ENCODE assay signal across 9 cellular contexts in the genomic region with DNA sequence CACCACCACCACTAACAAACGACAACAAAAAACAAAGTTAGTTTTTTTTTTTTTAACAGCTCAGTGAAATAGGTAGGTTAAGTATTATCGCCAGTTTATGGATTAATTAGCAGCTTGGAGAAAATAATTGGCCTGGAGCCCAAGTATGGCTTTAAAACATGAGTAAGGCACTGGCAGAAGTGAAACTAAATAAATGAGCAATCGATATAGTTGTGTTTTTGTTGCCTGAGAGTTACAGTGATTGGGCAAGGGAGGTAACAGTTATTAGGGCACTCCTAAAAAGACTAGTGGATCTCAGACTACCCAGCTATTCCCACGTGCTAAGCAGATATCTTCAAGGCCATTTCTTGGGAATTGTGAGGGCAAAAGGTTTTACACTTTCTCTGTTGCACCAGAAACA. TPM values are rescaled to one million over a fixed set of nuclear protein-coding genes. Genes with fewer than 3 reads are reported as not detected.
DNase-seq lines count a peak whose midpoint lies in the region; ATAC-seq, FAIRE-seq and TF ChIP-seq lines count a peak whose summit lies in the region.
"Had no signal": no experiment of that assay in that cellular context is flagged by ENCODE, and none has a peak within 500 bp of the region (broad histone marks: within the 10 kb centered on the region; RNA-seq: fewer than 3 reads in every experiment).

No MANE protein-coding gene starts in this region.

- H3K36me3 ChIP-seq in MM.1S (replicated peaks; ENCODE audit: insufficient read depth, low read length) (no peaks in the 10 kb centered on the region), body of pancreas (replicated peaks in 1 of 2; ENCODE audit: insufficient read depth in 1 of 2, low read depth in 2 of 2) (peaks cover 0 to 4% of the 10 kb centered on the region in 2 donors)

- ATAC-seq in body of pancreas (no peak), HG03521 (IDR thresholded peaks at IDR 0.05; ENCODE audit: unreplicated experiment) (no peak)
- no peak for ATAC-seq in stimulated activated naive B cell treated with anti-CD40 and anti-IgM and Interleukin-4, amounts not matched to agents 10 μg/mL and 1 μg/mL and 100 μg/mL, for 72 hours (replicated peaks)

- no peak overlapping the region for H3K9ac ChIP-seq in MM.1S (ENCODE audit: low read length)

- 17 to 27% methylated on average over 4 of the region's 4 CpGs for WGBS in body of pancreas, 2 donors

- no peaks in the 10 kb centered on the region for H3K79me2 ChIP-seq in MM.1S (ENCODE audit: low read length)

- H3K27me3 Mint-ChIP-seq in stimulated activated naive B cell treated with anti-CD40 and anti-IgM and Interleukin-4, amounts not matched to agents 10 μg/mL and 1 μg/mL and 100 μg/mL, for 72 hours, result no peaks in the 10 kb centered on the region

- no peak for TF ChIP-seq CTCF in MM.1S (IDR thresholded peaks at IDR 0.05; ENCODE audit: low read length)
- TF ChIP-seq CTCF in body of pancreas (IDR thresholded peaks at IDR 0.05), result no peak

- H3K27me3 ChIP-seq in MM.1S (replicated peaks; ENCODE audit: insufficient read depth, low read length) (no peaks in the 10 kb centered on the region), body of pancreas (no peaks in the 10 kb centered on the region)

- H4K20me1 ChIP-seq in MM.1S (ENCODE audit: insufficient read depth, low read length), result no peaks in the 10 kb centered on the region

- H3K4me1 ChIP-seq in MM.1S (ENCODE audit: low read length), result no peaks in the 10 kb centered on the region
- peaks cover 31% of the 10 kb centered on the region for H3K4me1 ChIP-seq in body of pancreas

- H3K36me3 Mint-ChIP-seq in stimulated activated naive B cell treated with anti-CD40 and anti-IgM and Interleukin-4, amounts not matched to agents 10 μg/mL and 1 μg/mL and 100 μg/mL, for 72 hours, result peaks cover 3 to 4% of the 10 kb centered on the region in 2 donors

- H3K9me3 ChIP-seq in MM.1S (replicated peaks; ENCODE audit: insufficient read depth, low read length), result no peaks in the 10 kb centered on the region
- H3K9me3 ChIP-seq in body of pancreas, result no peaks in the 10 kb centered on the region

- no peak overlapping the region for H2AFZ ChIP-seq in MM.1S (ENCODE audit: low read length)

- intact Hi-C loops in body of pancreas (cut with DNase I), result no loop called here

- peak; percentile 61 for FAIRE-seq in GM12891 (lab: Jason Lieb, UNC)
- FAIRE-seq: kidney had no signal

- H3F3A ChIP-seq in MM.1S (ENCODE audit: insufficient read depth, low read length), result no peaks in the 10 kb centered on the region; the same call in 1 of the 2 replicates

- DNase-seq in GM12891 (ENCODE audit: insufficient read length, low spot score) (no peak), MM.1S (no peak), body of pancreas (no peak), renal cortical epithelial cell (ENCODE audit: low read depth) (peak; percentile 18), superior temporal gyrus (ENCODE audit: extremely low spot score) (no peak)
- DNase-seq in stimulated activated naive B cell treated with anti-CD40 and anti-IgM and Interleukin-4, amounts not matched to agents 10 μg/mL and 1 μg/mL and 100 μg/mL, for 72 hours, result no peak
- DNase-seq: cortex of kidney, kidney had no signal

- H3K4me3 Mint-ChIP-seq in stimulated activated naive B cell treated with anti-CD40 and anti-IgM and Interleukin-4, amounts not matched to agents 10 μg/mL and 1 μg/mL and 100 μg/mL, for 72 hours, result no peak overlapping the region

- no peak for TF ChIP-seq POLR2A in GM12891 (IDR thresholded peaks at IDR 0.05; ENCODE audit: low read depth, low read length)
- TF ChIP-seq POLR2A in body of pancreas (IDR thresholded peaks at IDR 0.05), result no peak

- H3K9me3 Mint-ChIP-seq in stimulated activated naive B cell treated with anti-CD40 and anti-IgM and Interleukin-4, amounts not matched to agents 10 μg/mL and 1 μg/mL and 100 μg/mL, for 72 hours, result no peaks in the 10 kb centered on the region

- H3K9me2 ChIP-seq in MM.1S (replicated peaks; ENCODE audit: insufficient read depth, low read length), result no peaks in the 10 kb centered on the region

- H3K4me3 ChIP-seq in MM.1S (ENCODE audit: low read length), result no peak overlapping the region
- H3K4me3 ChIP-seq in body of pancreas, result no peak overlapping the region

- peaks cover 22 to 59% of the 10 kb centered on the region in 2 donors for H3K4me1 Mint-ChIP-seq in stimulated activated naive B cell treated with anti-CD40 and anti-IgM and Interleukin-4, amounts not matched to agents 10 μg/mL and 1 μg/mL and 100 μg/mL, for 72 hours

- no peak overlapping the region for H3K27ac Mint-ChIP-seq in stimulated activated naive B cell treated with anti-CD40 and anti-IgM and Interleukin-4, amounts not matched to agents 10 μg/mL and 1 μg/mL and 100 μg/mL, for 72 hours

- H3K27ac ChIP-seq in MM.1S (ENCODE audit: low read length) (no peak overlapping the region), body of pancreas (peak overlapping the region in 3 of 4 donors; percentile 51 to 71 (median 55))

- H3K4me2 ChIP-seq in MM.1S (ENCODE audit: low read depth, low read length), result peak overlapping the region; percentile 60; the same call in 1 of the 2 replicates

TF ChIP-seq in GM12891, 5 proteins besides CTCF, POLR2A, EP300 and RAD21:
- TF ChIP-seq SPI1 (IDR thresholded peaks at IDR 0.05; ENCODE audit: low read depth, low read length) (peak; percentile 85), TAF1 (IDR thresholded peaks at IDR 0.05; ENCODE audit: low read depth, low read length) (no peak)

RNA-seq across cellular contexts. Expression of gene MLKL, which starts 2.4 kb away (rescaled TPM):
- 6.8 TPM for polyA plus RNA-seq in GM12891 (2012; ENCODE audit: low read depth, missing spikeins)
- total RNA-seq in body of pancreas (10 to 100 TPM; 10.9 to 16.8 TPM), renal cortical epithelial cell (11.8 and 19.8 TPM in 2 replicates)

RNA-seq across cellular contexts. Expression of gene RFWD3, which starts 31.5 kb away (rescaled TPM):
- polyA plus RNA-seq in GM12891 (2012; ENCODE audit: low read depth, missing spikeins), result 23.3 TPM
- total RNA-seq in body of pancreas (10 to 100 TPM; 10.5 to 12.2 TPM), renal cortical epithelial cell (26.1 and 28.5 TPM in 2 replicates)
